31 cellular contexts compared by ENCODE assay signal in the genomic region with DNA sequence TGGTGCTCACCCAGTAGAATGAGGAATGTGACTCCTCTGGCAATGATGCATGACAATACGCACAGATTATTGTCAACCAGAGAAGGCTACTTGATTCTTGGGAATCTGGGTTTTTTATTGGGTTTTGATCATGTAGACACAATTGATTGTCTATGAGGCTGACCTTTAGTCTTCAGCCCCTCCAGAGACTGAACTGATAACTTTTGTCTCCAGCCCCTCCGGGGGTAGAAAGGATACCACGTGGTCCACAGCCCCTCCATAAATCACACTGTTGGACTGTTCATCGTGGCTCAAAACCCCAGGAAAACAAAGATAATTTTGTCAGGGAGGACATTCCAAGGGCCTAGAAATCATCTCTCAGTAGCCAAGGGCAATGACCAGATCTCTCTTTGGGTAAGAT. TPM values are rescaled to one million over a fixed set of nuclear protein-coding genes. Genes with fewer than 3 reads are reported as not detected.
"Had no signal": no experiment of that assay in that cellular context is flagged by ENCODE, and none has a peak within 500 bp of the region (broad histone marks: within the 10 kb centered on the region; RNA-seq: fewer than 3 reads in every experiment).

No MANE protein-coding gene starts in this region.

- H3K36me3 ChIP-seq: adrenal gland, cardiac muscle cell, colonic mucosa, esophagus squamous epithelium had no signal

- H3K4me3 ChIP-seq: adrenal gland, body of pancreas, cardiac muscle cell, colonic mucosa, esophagus squamous epithelium had no signal

- H3K9me3 ChIP-seq: adrenal gland, body of pancreas, colonic mucosa, esophagus squamous epithelium had no signal

- H3K27me3 ChIP-seq: adrenal gland, body of pancreas, cardiac muscle cell, colonic mucosa, esophagus squamous epithelium had no signal

- ATAC-seq: activated CD4-positive, alpha-beta T cell treated with anti-CD3 and anti-CD28 coated beads for 36 hours; activated CD8-positive, alpha-beta memory T cell treated with anti-CD3 and anti-CD28 coated beads, Interleukin-2, amount 10 ng/mL, durations not matched to agents 7 days and 5 days; activated CD8-positive, alpha-beta T cell treated with anti-CD3 and anti-CD28 coated beads, Interleukin-2, amount 10 ng/mL, durations not matched to agents 7 days and 5 days; activated naive CD8-positive, alpha-beta T cell treated with anti-CD3 and anti-CD28 coated beads, Interleukin-2, amount 50 U/mL, for 24 hours; body of pancreas; T-helper 17 cell had no signal

- H3K27ac ChIP-seq: adrenal gland, body of pancreas, cardiac muscle cell, colonic mucosa, epithelial cell of prostate, esophagus squamous epithelium had no signal

- DNase-seq: activated CD4-positive, alpha-beta memory T cell treated with anti-CD3 and anti-CD28 coated beads for 36 hours; activated CD4-positive, alpha-beta T cell treated with anti-CD3 and anti-CD28 coated beads for 36 hours; activated CD4-positive, alpha-beta T cell treated with anti-CD3 and anti-CD28 coated beads, Interleukin-2, amount 10 ng/mL, durations not matched to agents 24 days and 14 days; activated CD4-positive, CD25-positive, alpha-beta regulatory T cell; activated CD4-positive, CD25-positive, alpha-beta regulatory T cell treated with anti-CD3 and anti-CD28 coated beads, Interleukin-2, amount 50 U/mL, for 72 hours; activated CD8-positive, alpha-beta memory T cell treated with anti-CD3 and anti-CD28 coated beads, Interleukin-2, amount 10 ng/mL, durations not matched to agents 7 days and 5 days; activated CD8-positive, alpha-beta memory T cell treated with anti-CD3 and anti-CD28 coated beads, Interleukin-2, amount 50 U/mL, for 4 hours; activated CD8-positive, alpha-beta T cell treated with anti-CD3 and anti-CD28 coated beads, Interleukin-2, amount 10 ng/mL, durations not matched to agents 7 days and 5 days; activated effector memory CD4-positive, alpha-beta T cell treated with anti-CD3 and anti-CD28 coated beads, Interleukin-2, amount 50 U/mL, for 16 hours; activated naive CD4-positive, alpha-beta T cell treated with anti-CD3 and anti-CD28 coated beads for 36 hours; activated naive CD8-positive, alpha-beta T cell treated with anti-CD3 and anti-CD28 coated beads for 36 hours; activated naive CD8-positive, alpha-beta T cell treated with anti-CD3 and anti-CD28 coated beads, Interleukin-2, amount 50 U/mL, for 24 hours; activated T-cell treated with anti-CD3 and anti-CD28 coated beads, Interleukin-2, amount 50 U/mL, for 1 hour; activated T-cell treated with anti-CD3 and anti-CD28 coated beads, Interleukin-2, amount 50 U/mL, for 48 hours; adrenal gland; amygdala; aorta; body of pancreas; central memory CD4-positive, alpha-beta T cell; cerebellar nuclear complex; colonic mucosa; effector CD8-positive, alpha-beta T cell; esophagus squamous epithelium; head of caudate nucleus; T-helper 1 cell; T-helper 17 cell had no signal

- H3K4me1 ChIP-seq: adrenal gland, colonic mucosa had no signal

RNA-seq across cellular contexts. Expression of gene ADGRF5, which starts 57.5 kb away (rescaled TPM):
- total RNA-seq: activated CD4-positive, alpha-beta memory T cell treated with anti-CD3 and anti-CD28 coated beads for 36 hours; activated CD4-positive, alpha-beta T cell treated with anti-CD3 and anti-CD28 coated beads for 36 hours; activated CD4-positive, alpha-beta T cell treated with anti-CD3 and anti-CD28 coated beads, Interleukin-2, amount 10 ng/mL, durations not matched to agents 24 days and 14 days; activated CD8-positive, alpha-beta memory T cell treated with anti-CD3 and anti-CD28 coated beads for 36 hours; activated CD8-positive, alpha-beta memory T cell treated with anti-CD3 and anti-CD28 coated beads, Interleukin-2, amount 10 ng/mL, durations not matched to agents 7 days and 5 days; activated CD8-positive, alpha-beta T cell treated with anti-CD3 and anti-CD28 coated beads, Interleukin-2, amount 10 ng/mL, durations not matched to agents 7 days and 5 days; activated naive CD4-positive, alpha-beta T cell treated with anti-CD3 and anti-CD28 coated beads for 36 hours; activated naive CD8-positive, alpha-beta T cell treated with anti-CD3 and anti-CD28 coated beads for 36 hours; activated T-helper 1 cell treated with anti-CD3 and anti-CD28 coated beads, Interleukin-12 subunit alpha, Interleukin-12 subunit beta, Interleukin-2, Interleukin-4 antibody, amounts not matched to agents 30 ng/mL and 10 ng/mL and 1 ng/mL, durations not matched to agents 14 hours and 24 hours and 36 hours; activated T-helper 2 cell treated with anti-CD3 and anti-CD28 coated beads, Interferon-gamma antibody, Interleukin-2, Interleukin-4, amounts not matched to agents 10 μg/mL and 5 μg/mL and 100 μg/mL, durations not matched to agents 14 hours and 24 hours and 36 hours; T-helper 17 cell had no signal
- polyA plus RNA-seq: cardiac muscle cell had no signal
